In genomic region chr12:124487834-124488165, GRCh38 we compare ENCODE assay signal across 22 cellular contexts.
A peak's percentile ranks its signal among the peaks of the same experiment; 100 is the strongest.
DNase-seq lines count a peak whose midpoint lies in the region; ATAC-seq, FAIRE-seq and TF ChIP-seq lines count a peak whose summit lies in the region.
"Had no signal": no experiment of that assay in that cellular context is flagged by ENCODE, and none has a peak within 500 bp of the region (broad histone marks: within the 10 kb centered on the region; RNA-seq: fewer than 3 reads in every experiment).

No MANE protein-coding gene starts in this region.

- no peaks in the 10 kb centered on the region for H3K27me3 ChIP-seq in left ventricle myocardium inferior (ENCODE audit: low read depth)
- no peaks in the 10 kb centered on the region for H3K27me3 ChIP-seq in right cardiac atrium (ENCODE audit: control insufficient read depth, insufficient read depth)
- no peaks in the 10 kb centered on the region for H3K27me3 ChIP-seq in astrocyte (ENCODE audit: insufficient read depth, low read length)
- H3K27me3 ChIP-seq: colonic mucosa had no signal

- H3K4me1 Mint-ChIP-seq in astrocyte (ENCODE audit: low read depth, unreplicated experiment) (peaks cover 14% of the 10 kb centered on the region), memory B cell (peaks cover 25% of the 10 kb centered on the region), type B pancreatic cell (ENCODE audit: unreplicated experiment) (peaks cover 22% of the 10 kb centered on the region)

- TF ChIP-seq CTCF in left ventricle myocardium inferior (IDR thresholded peaks at IDR 0.05; ENCODE audit: borderline replicate concordance) (no peak), astrocyte (IDR thresholded peaks at IDR 0.05; ENCODE audit: insufficient read depth, low read depth, low read length) (no peak), type B pancreatic cell (conservative IDR thresholded peaks at IDR 0.05) (no peak)

- H3K27me3 Mint-ChIP-seq in astrocyte (ENCODE audit: low read depth, unreplicated experiment) (no peaks in the 10 kb centered on the region), memory B cell (no peaks in the 10 kb centered on the region), type B pancreatic cell (no peaks in the 10 kb centered on the region)
- H3K27me3 Mint-ChIP-seq: T-cell had no signal

- H3K9me3 ChIP-seq in left ventricle myocardium inferior (replicated peaks) (no peaks in the 10 kb centered on the region), right cardiac atrium (ENCODE audit: control insufficient read depth, low read length) (no peaks in the 10 kb centered on the region), astrocyte (ENCODE audit: insufficient read depth, low read depth, low read length) (no peaks in the 10 kb centered on the region)
- H3K9me3 ChIP-seq: colonic mucosa had no signal

- H3K27ac Mint-ChIP-seq in astrocyte (ENCODE audit: unreplicated experiment): peak overlapping the region; percentile 37
- H3K27ac Mint-ChIP-seq in memory B cell: peak overlapping the region; percentile 82
- peak overlapping the region; percentile 50 for H3K27ac Mint-ChIP-seq in type B pancreatic cell

- no peak for FAIRE-seq in astrocyte (lab: Jason Lieb, UNC)

- H3K4me3 ChIP-seq in left ventricle myocardium inferior: no peak overlapping the region
- no peak overlapping the region for H3K4me3 ChIP-seq in right cardiac atrium (ENCODE audit: low read length)
- H3K4me3 ChIP-seq in astrocyte (ENCODE audit: insufficient read depth, low read depth, low read length): no peak overlapping the region
- H3K4me3 ChIP-seq: colonic mucosa had no signal

- H3K79me2 ChIP-seq in astrocyte (ENCODE audit: insufficient read depth, low read length): peaks cover 95% of the 10 kb centered on the region

- ATAC-seq in right cardiac atrium (no peak), memory B cell (ENCODE audit: low read depth) (no peak)
- ATAC-seq: left colon, T-cell had no signal

- H3K36me3 Mint-ChIP-seq in astrocyte (ENCODE audit: low read depth, unreplicated experiment): peaks cover 28% of the 10 kb centered on the region
- H3K36me3 Mint-ChIP-seq in memory B cell: peaks cover 19% of the 10 kb centered on the region
- H3K36me3 Mint-ChIP-seq in type B pancreatic cell: no peaks in the 10 kb centered on the region

- 67% methylated on average over 3 of the region's 3 CpGs for WGBS in right cardiac atrium

- H3K9me3 Mint-ChIP-seq in astrocyte (ENCODE audit: unreplicated experiment): no peaks in the 10 kb centered on the region
- H3K9me3 Mint-ChIP-seq in memory B cell: peaks cover 2% of the 10 kb centered on the region
- H3K9me3 Mint-ChIP-seq in type B pancreatic cell: no peaks in the 10 kb centered on the region
- H3K9me3 Mint-ChIP-seq: T-cell had no signal

- H4K20me1 ChIP-seq in astrocyte (ENCODE audit: insufficient read depth, low read length): peaks cover 99% of the 10 kb centered on the region

- intact Hi-C loops in left ventricle myocardium inferior (cut with micrococcal nuclease): no loop called here
- intact Hi-C loops in right cardiac atrium (cut with DNase I): no loop called here

- DNase-seq in left ventricle myocardium inferior: no peak
- DNase-seq in right cardiac atrium: no peak
- no peak for DNase-seq in astrocyte (ENCODE audit: low read depth)
- no peak for DNase-seq in memory B cell (ENCODE audit: low spot score in 2 of 2)
- no peak for DNase-seq in type B pancreatic cell (ENCODE audit: extremely low spot score, unreplicated experiment)
- DNase-seq in NCI-H2029 (lab: John Stamatoyannopoulos, UW): no peak
- DNase-seq in UCSD-AML1 (lab: John Stamatoyannopoulos, UW; ENCODE audit: unreplicated experiment): no peak
- no peak for DNase-seq in kidney glomerular epithelial cell (lab: John Stamatoyannopoulos, UW)
- DNase-seq: activated naive CD4-positive, alpha-beta T cell treated with anti-CD3 and anti-CD28 coated beads, Interleukin-2, amount 50 U/mL, for 16 hours; activated T-cell treated with anti-CD3 and anti-CD28 coated beads, Interleukin-2, amount 50 U/mL, for 48 hours; colonic mucosa; DMS53; Karpas-422; left colon; NCI-H1092 treated with DMSO at 0.1 percent for 48 hours; NCI-H2081 treated with DMSO at 0.1 percent for 48 hours; NCI-H526 treated with DMSO at 0.1 percent for 48 hours; SHP77 treated with DMSO at 0.1 percent for 48 hours; stimulated activated CD4-positive, alpha-beta T cell treated with anti-CD3 and anti-CD28 coated beads, Interleukin-12 subunit alpha, Interleukin-12 subunit beta, amount 100 ng/mL, for 4 hours; stimulated activated CD8-positive, alpha-beta memory T cell treated with anti-CD3 and anti-CD28 coated beads, Interleukin-4, amount 100 ng/mL, for 48 hours; T-cell; WERI-Rb-1 had no signal

- H3K4me3 Mint-ChIP-seq in astrocyte (ENCODE audit: unreplicated experiment) (no peak overlapping the region), memory B cell (no peak overlapping the region), type B pancreatic cell (no peak overlapping the region)
- H3K4me3 Mint-ChIP-seq: T-cell had no signal

- H2AFZ ChIP-seq in astrocyte (ENCODE audit: low read depth, low read length): no peak overlapping the region

- H3K9ac ChIP-seq in astrocyte (ENCODE audit: low read length): no peak overlapping the region

- peaks cover 64% of the 10 kb centered on the region for H3K4me1 ChIP-seq in left ventricle myocardium inferior
- peaks cover 20% of the 10 kb centered on the region for H3K4me1 ChIP-seq in right cardiac atrium (ENCODE audit: control insufficient read depth, insufficient read depth, low read length)
- H3K4me1 ChIP-seq in astrocyte (ENCODE audit: insufficient read depth, low read length): no peaks in the 10 kb centered on the region
- H3K4me1 ChIP-seq: colonic mucosa had no signal

- no peak overlapping the region for H3K4me2 ChIP-seq in astrocyte (ENCODE audit: low read length)

- H3K27ac ChIP-seq in left ventricle myocardium inferior (replicated peaks) (peak overlapping the region; percentile 59), right cardiac atrium (ENCODE audit: low read length) (no peak overlapping the region), astrocyte (ENCODE audit: low read depth, low read length) (no peak overlapping the region)
- H3K27ac ChIP-seq: colonic mucosa, WERI-Rb-1 had no signal

- H3K36me3 ChIP-seq in left ventricle myocardium inferior (peaks cover 29% of the 10 kb centered on the region), astrocyte (ENCODE audit: insufficient read depth, low read length) (peaks cover 8% of the 10 kb centered on the region)
- H3K36me3 ChIP-seq: colonic mucosa had no signal
